16 cellular contexts compared by ENCODE assay signal in the genomic region with DNA sequence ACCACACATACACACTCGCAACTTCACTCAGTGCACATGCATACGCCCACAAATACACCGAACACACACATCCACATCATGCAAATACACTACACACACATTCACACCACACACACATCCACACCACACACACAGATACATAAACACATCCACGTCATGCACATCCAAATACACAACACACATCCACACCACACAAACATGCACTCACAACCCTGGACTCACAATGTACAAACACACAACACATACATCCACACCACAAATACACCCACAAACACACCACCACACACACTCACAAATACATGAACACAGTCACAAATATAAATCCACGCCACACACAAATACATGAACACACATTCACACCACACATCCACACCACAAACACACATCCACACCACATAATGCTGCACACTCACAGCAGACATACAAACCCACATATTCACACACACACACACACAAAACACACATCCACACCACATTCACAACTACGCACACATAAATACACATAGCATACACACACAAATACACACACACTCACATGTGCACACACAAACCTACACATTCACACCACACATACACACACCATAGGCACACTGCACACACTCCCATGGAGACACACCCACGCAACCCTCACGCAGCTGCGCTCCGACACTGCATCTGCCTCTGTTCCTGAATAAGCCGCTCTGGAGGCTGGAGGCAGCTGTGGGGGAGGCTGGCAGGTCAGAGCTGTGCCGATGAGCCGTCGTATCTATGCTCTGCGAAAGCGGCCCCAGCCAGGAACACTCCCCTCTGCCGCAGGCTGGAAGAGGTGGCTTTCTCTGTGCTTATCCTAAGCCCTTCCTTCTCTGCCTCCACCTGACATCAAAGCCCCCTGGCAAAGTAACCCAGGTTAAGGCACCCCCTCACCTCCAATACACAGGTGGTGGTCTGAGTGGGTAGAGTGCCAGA.
DNase-seq lines count a peak whose midpoint lies in the region; FAIRE-seq and TF ChIP-seq lines count a peak whose summit lies in the region.
"Had no signal": no experiment of that assay in that cellular context is flagged by ENCODE, and none has a peak within 500 bp of the region (broad histone marks: within the 10 kb centered on the region; RNA-seq: fewer than 3 reads in every experiment).

No MANE protein-coding gene starts in this region.

- peak; percentile 37 for DNase-seq in H7
- DNase-seq in SK-N-DZ (ENCODE audit: low spot score), result peak; percentile 3
- peak; percentile 23 to 89 (median 67) for DNase-seq in head of caudate nucleus
- DNase-seq in osteoblast (ENCODE audit: insufficient read length, low spot score, missing footprints), result peak; percentile 62
- no peak for DNase-seq in NOMO-1 treated with dmso at 0.1 percent for 144 hours (lab: John Stamatoyannopoulos, UW; ENCODE audit: unreplicated experiment)
- DNase-seq in GM12892 (ENCODE audit: insufficient read length), result no peak
- no peak for DNase-seq in RPMI8226
- DNase-seq: activated CD8-positive, alpha-beta memory T cell treated with anti-CD3 and anti-CD28 coated beads, Interleukin-2, amount 50 U/mL, for 4 hours; activated effector memory CD4-positive, alpha-beta T cell treated with Interleukin-2 at 50 U/mL for 16 hours; activated naive CD8-positive, alpha-beta T cell treated with anti-CD3 and anti-CD28 coated beads, Interleukin-2, amount 50 U/mL, for 24 hours; kidney; naive B cell; NCI-H1105 treated with DMSO at 0.1 percent for 48 hours; SHP77 treated with DMSO at 0.1 percent for 48 hours had no signal

- H3K36me3 ChIP-seq in H7 (replicated peaks; ENCODE audit: control insufficient read depth, insufficient read depth, low read length), result no peaks in the 10 kb centered on the region
- H3K36me3 ChIP-seq in osteoblast (ENCODE audit: insufficient read depth, low read length), result no peaks in the 10 kb centered on the region
- H3K36me3 ChIP-seq: HAP-1 had no signal

- H4K20me1 ChIP-seq in osteoblast (ENCODE audit: insufficient read depth, low read length), result no peaks in the 10 kb centered on the region

- no peaks in the 10 kb centered on the region for H3K79me2 ChIP-seq in osteoblast (ENCODE audit: insufficient read depth, low read length)
- H3K79me2 ChIP-seq: hepatocyte had no signal

- no peak overlapping the region for H3K27ac ChIP-seq in osteoblast (ENCODE audit: low read depth, low read length)
- H3K27ac ChIP-seq: hepatocyte had no signal

- no peak for TF ChIP-seq CTCF in osteoblast (IDR thresholded peaks at IDR 0.05; ENCODE audit: extremely low read depth, low read depth, low read length)

- TF ChIP-seq POLR2A in GM12892 (IDR thresholded peaks at IDR 0.05; ENCODE audit: low read depth, low read length), result no peak

- no peak overlapping the region for H2AFZ ChIP-seq in osteoblast (ENCODE audit: low read length)
- H2AFZ ChIP-seq: hepatocyte had no signal

- H3K4me3 ChIP-seq in H7 (ENCODE audit: insufficient read depth, low read depth, low read length), result no peak overlapping the region
- no peak overlapping the region for H3K4me3 ChIP-seq in osteoblast (ENCODE audit: insufficient read depth, low read length)
- H3K4me3 ChIP-seq: HAP-1 had no signal

- no peak overlapping the region for H3K4me2 ChIP-seq in osteoblast (ENCODE audit: insufficient read depth, low read length)

- FAIRE-seq in GM12892 (lab: Jason Lieb, UNC), result no peak
- FAIRE-seq: kidney had no signal

- no peaks in the 10 kb centered on the region for H3K9me3 ChIP-seq in osteoblast (ENCODE audit: low read depth, low read length)
- H3K9me3 ChIP-seq: HAP-1 had no signal

- H3K4me1 ChIP-seq in osteoblast (ENCODE audit: insufficient read depth, low read length), result no peaks in the 10 kb centered on the region
- H3K4me1 ChIP-seq: HAP-1 had no signal

- intact Hi-C loops in head of caudate nucleus (cut with DNase I), result loop anchor here (10.0 kb wide), 1 partner anchor 144 kb away; a partner anchor contains a TSS

- H3K27me3 ChIP-seq in H7 (ENCODE audit: control insufficient read depth, insufficient read depth, low read length) (no peaks in the 10 kb centered on the region), osteoblast (ENCODE audit: insufficient read depth, low read length) (no peaks in the 10 kb centered on the region)
- H3K27me3 ChIP-seq: hepatocyte had no signal

Comparison
In these comparisons a context has a peak if more than half of its experiments do, and no peak if none do; other contexts are left out.
1. DNase-seq: peak in H7 (single experiment), SK-N-DZ (single experiment), head of caudate nucleus (42 of 42) and osteoblast (single experiment); none in NOMO-1 treated with dmso at 0.1 percent for 144 hours (single experiment), GM12892 (single experiment) and RPMI8226 (single experiment).